ENCODE assay signal across 8 cellular contexts in genomic region chr1:118988186-118989005, GRCh38. TPM values are rescaled to one million over a fixed set of nuclear protein-coding genes. Genes with fewer than 3 reads are reported as not detected.
DNase-seq lines count a peak whose midpoint lies in the region; ATAC-seq, FAIRE-seq and TF ChIP-seq lines count a peak whose summit lies in the region.

TBX15 (minus strand) TSS chr1:118988343; CDS start chr1:118987795, 548 bp downstream.

- H3K79me2 ChIP-seq in HepG2 (ENCODE audit: insufficient read depth, low read length): no peaks in the 10 kb centered on the region

- TF ChIP-seq EP300 in HepG2 (IDR thresholded peaks at IDR 0.05; ENCODE audit: low read depth in 2 of 2, low read length in 2 of 2): no peak
- TF ChIP-seq EP300 in HepG2 (CRISPR knock-in tag; IDR thresholded peaks at IDR 0.05; ENCODE audit: borderline replicate concordance): no peak

- in situ Hi-C loops in HepG2 (cut with HindIII; ENCODE audit: extremely low pct_ligation_motif_present, low pct_unique_long_range_greater_than_20kb): no loop called here

- no peaks in the 10 kb centered on the region for H3K9me3 Mint-ChIP-seq in natural killer cell

- H3K4me3 Mint-ChIP-seq in natural killer cell: peak within 1 kb of the TSS; percentile 29

- TF ChIP-seq RAD21 in liver (IDR thresholded peaks at IDR 0.05) (no peak), HepG2 (CRISPR knock-in tag; IDR thresholded peaks at IDR 0.05) (no peak)

- DNase-seq in HepG2 (ENCODE audit: low spot score): no peak
- no peak for DNase-seq in epithelial cell of proximal tubule (ENCODE audit: low read depth)
- no peak for DNase-seq in natural killer cell
- DNase-seq in HUDEP-2 (lab: John Stamatoyannopoulos, UW; ENCODE audit: unreplicated experiment in 76 of 76): no peak
- no peak for DNase-seq in amygdala (lab: John Stamatoyannopoulos, UW)

- peaks cover 19% of the 10 kb centered on the region for H3K36me3 Mint-ChIP-seq in natural killer cell

- peaks cover 5 to 17% of the 10 kb centered on the region in 2 donors for H3K4me1 Mint-ChIP-seq in natural killer cell

- no peak within 1 kb of the TSS for H3K27ac Mint-ChIP-seq in natural killer cell

- WGBS in liver: 15% methylated on average over 31 of the region's 31 CpGs
- 83% methylated on average over 28 of the region's 31 CpGs for WGBS in HepG2 (ENCODE audit: low lambda C conversion rate)

- H3K27ac ChIP-seq in liver (ENCODE audit: low read depth in 1 of 2, low read length in 2 of 2): no peak within 1 kb of the TSS
- H3K27ac ChIP-seq in HepG2 (ENCODE audit: extremely low read length, insufficient read depth, low read length): no peak within 1 kb of the TSS

- intact Hi-C loops in HepG2 (cut with micrococcal nuclease; ENCODE audit: unreplicated experiment): no loop called here
- intact Hi-C loops in natural killer cell (cut with micrococcal nuclease): no loop called here

- H3K4me1 ChIP-seq in liver (ENCODE audit: control insufficient read depth in 4 of 4, insufficient read depth in 4 of 4, low read length in 3 of 4) (peaks cover 3 to 30% (median 14%) of the 10 kb centered on the region in 4 donors), HepG2 (ENCODE audit: insufficient read depth, low read length) (no peaks in the 10 kb centered on the region)

- H3K27me3 Mint-ChIP-seq in natural killer cell (ENCODE audit: low read depth in 2 of 2): peaks cover 80 to 86% of the 10 kb centered on the region in 2 donors

- POLR2A ChIA-PET in HepG2 (lab: Yijun Ruan, JAX): no interaction called here

- no peak for TF ChIP-seq CTCF in liver (IDR thresholded peaks at IDR 0.05; ENCODE audit: low read depth, low read length, missing input control)
- TF ChIP-seq CTCF in HepG2 (CRISPR knock-in tag; IDR thresholded peaks at IDR 0.05): no peak
- TF ChIP-seq CTCF in epithelial cell of proximal tubule (conservative IDR thresholded peaks at IDR 0.05; ENCODE audit: low read depth, low read length): no peak
- no peak for TF ChIP-seq CTCF in natural killer cell (IDR thresholded peaks at IDR 0.05)

- no TSS peak for BruUV-seq in HepG2 (replicated peaks; lab: Mats Ljungman, UMichigan)

- no peak within 1 kb of the TSS for H3K9ac ChIP-seq in liver (ENCODE audit: low read depth in 1 of 2, low read length in 2 of 2)
- no peak within 1 kb of the TSS for H3K9ac ChIP-seq in HepG2 (ENCODE audit: insufficient read depth, low read depth, low read length)

- peaks cover 0 to 2% (median 0%) of the 10 kb centered on the region in 4 donors for H3K36me3 ChIP-seq in liver (ENCODE audit: control insufficient read depth in 4 of 4, insufficient read depth in 3 of 4, low read depth in 1 of 4, low read length in 3 of 4)
- no peaks in the 10 kb centered on the region for H3K36me3 ChIP-seq in HepG2 (replicated peaks in 1 of 2; ENCODE audit: control insufficient read depth in 1 of 2, insufficient read depth in 2 of 2, low read length in 2 of 2)

- CTCF ChIA-PET in HepG2 (lab: Yijun Ruan, JAX; ENCODE audit: low intra/inter-chr PET ratio, low total read pairs): no interaction called here

- TF ChIP-seq POLR2A in HepG2 (IDR thresholded peaks at IDR 0.05; ENCODE audit: insufficient read depth in 1 of 2, low read depth in 2 of 2, low read length in 2 of 2): no peak

- FAIRE-seq in HepG2 (lab: Jason Lieb, UNC): no peak

- H4K20me1 ChIP-seq in HepG2 (ENCODE audit: insufficient read depth, low read length): no peaks in the 10 kb centered on the region

- no peak within 1 kb of the TSS for H3K4me2 ChIP-seq in HepG2 (ENCODE audit: low read depth, low read length)

- H3K9me3 ChIP-seq in liver (ENCODE audit: control insufficient read depth in 4 of 4, low read length in 3 of 4) (peaks cover 6 to 54% (median 13%) of the 10 kb centered on the region in 4 donors), HepG2 (ENCODE audit: low read length) (no peaks in the 10 kb centered on the region)

- H3K4me3 ChIP-seq in liver (ENCODE audit: low read depth in 1 of 3, low read length in 3 of 3): peak within 1 kb of the TSS in 2 of 3 donors; percentile 27 to 32
- H3K4me3 ChIP-seq in HepG2 (replicated peaks in 1 of 3; ENCODE audit: insufficient read depth in 1 of 3, low read depth in 2 of 3, low read length in 3 of 3): no peak within 1 kb of the TSS
- peak within 1 kb of the TSS; percentile 50 for H3K4me3 ChIP-seq in epithelial cell of proximal tubule (ENCODE audit: low read depth, low read length)

- H3K27me3 ChIP-seq in liver (ENCODE audit: control insufficient read depth in 4 of 4, insufficient read depth in 4 of 4, low read length in 3 of 4): peaks cover 5 to 50% (median 28%) of the 10 kb centered on the region in 4 donors
- no peaks in the 10 kb centered on the region for H3K27me3 ChIP-seq in HepG2 (ENCODE audit: control insufficient read depth in 1 of 2, insufficient read depth in 2 of 2, low read length in 2 of 2)

- ATAC-seq in HepG2 (no peak), natural killer cell (no peak), GM19035 (IDR thresholded peaks at IDR 0.05; ENCODE audit: unreplicated experiment) (no peak), HG03280 (IDR thresholded peaks at IDR 0.05; ENCODE audit: unreplicated experiment) (no peak)

- H2AFZ ChIP-seq in HepG2 (ENCODE audit: low read length): no peak within 1 kb of the TSS

TF ChIP-seq in liver, 16 proteins besides CTCF, POLR2A, EP300 and RAD21 (continues in another document):
- TF ChIP-seq MAX (IDR thresholded peaks at IDR 0.05) (no peak), HNF4G (IDR thresholded peaks at IDR 0.05) (no peak), ZBTB33 (IDR thresholded peaks at IDR 0.05) (no peak)

TF ChIP-seq in HepG2, 621 proteins besides CTCF, POLR2A, EP300 and RAD21 (continues in another document):
- TF ChIP-seq MXI1 (IDR thresholded peaks at IDR 0.05; ENCODE audit: borderline replicate concordance, low read depth, low read length): no peak
- TF ChIP-seq ZNF280D (CRISPR knock-in tag; IDR thresholded peaks at IDR 0.05): no peak
- TF ChIP-seq MXD4 (CRISPR knock-in tag; IDR thresholded peaks at IDR 0.05): no peak
- no peak for TF ChIP-seq FOXO1 (CRISPR knock-in tag; IDR thresholded peaks at IDR 0.05)
- TF ChIP-seq PPARG (CRISPR knock-in tag; conservative IDR thresholded peaks at IDR 0.05): no peak
- TF ChIP-seq RELA (CRISPR knock-in tag; IDR thresholded peaks at IDR 0.05): no peak
- TF ChIP-seq ZNF552 (CRISPR knock-in tag; IDR thresholded peaks at IDR 0.05; ENCODE audit: borderline replicate concordance): no peak

RNA-seq across cellular contexts. Expression of gene TBX15, which starts in this region (rescaled TPM):
- total RNA-seq in liver (1 to 10 TPM in 1 of 2 donors, under 1 TPM in 1; 0.09 to 1.9 TPM), HepG2 (2016; rRNA removed; fragmentation: Illumina TruSeq; extraction: Trizol) (0.42 and 0.49 TPM in 2 replicates), epithelial cell of proximal tubule (0.07 TPM in 1 of 2 replicates, not detected in the other), natural killer cell (not detected)
- polyA plus RNA-seq in liver (10 to 100 TPM in 1 of 2 donors, 1 to 10 TPM in 1; 5.0 to 15.5 TPM), HepG2 (2011; rRNA removed) (1.9 and 3.5 TPM in 2 replicates)
- not detected in 2 replicates for total RNA-seq in HepG2 (2016; cell fraction: cytosol; rRNA removed; fragmentation: Illumina TruSeq; extraction: Trizol; ENCODE audit: low read depth)
- total RNA-seq in HepG2 (2016; cell fraction: insoluble cytoplasmic fraction; rRNA removed; fragmentation: Illumina TruSeq; extraction: Trizol): 0.28 and 0.51 TPM in 2 replicates
- 0.14 and 0.28 TPM in 2 replicates for total RNA-seq in HepG2 (2016; cell fraction: membrane; rRNA removed; fragmentation: Illumina TruSeq; extraction: Trizol)
- total RNA-seq in HepG2 (2016; cell fraction: nucleus; rRNA removed; fragmentation: Illumina TruSeq; extraction: Trizol): 0.22 and 0.37 TPM in 2 replicates
- 1.4 and 3.5 TPM in 2 replicates for polyA plus RNA-seq in HepG2 (2011; cell fraction: cytosol; rRNA removed)
- polyA plus RNA-seq in HepG2 (2011; cell fraction: nucleus; rRNA removed): 1.2 and 1.9 TPM in 2 replicates
- polyA plus RNA-seq in HepG2 (2012): 5.0 and 5.5 TPM in 2 replicates
- polyA plus RNA-seq in HepG2 (2016; cell fraction: cytosol; fragmentation: Illumina TruSeq; extraction: Trizol; ENCODE audit: low read depth): 0.06 TPM in 2 replicates
- 0.42 and 0.59 TPM in 2 replicates for polyA plus RNA-seq in HepG2 (2016; cell fraction: insoluble cytoplasmic fraction; fragmentation: Illumina TruSeq; extraction: Trizol; ENCODE audit: low read depth)
- 0.08 and 0.22 TPM in 2 replicates for polyA plus RNA-seq in HepG2 (2016; cell fraction: membrane; fragmentation: Illumina TruSeq; extraction: Trizol; ENCODE audit: low read depth)
- polyA plus RNA-seq in HepG2 (2016; cell fraction: nucleus; fragmentation: Illumina TruSeq; extraction: Trizol; ENCODE audit: insufficient read depth, low read depth): 0.28 and 0.34 TPM in 2 replicates
- 0.58 and 4.3 TPM in 2 replicates for polyA minus RNA-seq in HepG2 (2011; rRNA and poly(A)+ RNA removed; ENCODE audit: low replicate concordance)
- 1.5 and 2.6 TPM in 2 replicates for polyA minus RNA-seq in HepG2 (2011; cell fraction: cytosol; rRNA and poly(A)+ RNA removed)
- 3.3 and 6.3 TPM in 2 replicates for polyA minus RNA-seq in HepG2 (2011; cell fraction: nucleus; rRNA and poly(A)+ RNA removed)

Comparison
In these comparisons a context has a peak if more than half of its experiments do, and no peak if none do; other contexts are left out.
1. H3K4me3 ChIP-seq: peak in liver (2 of 3) and epithelial cell of proximal tubule (single experiment); none in HepG2 (0 of 3).